Comparison of ENCODE assay signal across 8 cellular contexts in genomic region chr19:4969772-4970531, GRCh38. TPM values are rescaled to one million over a fixed set of nuclear protein-coding genes. Genes with fewer than 3 reads are reported as not detected.
A peak's percentile ranks its signal among the peaks of the same experiment; 100 is the strongest.
DNase-seq lines count a peak whose midpoint lies in the region; ATAC-seq and TF ChIP-seq lines count a peak whose summit lies in the region.

No MANE protein-coding gene starts in this region.

- no peaks in the 10 kb centered on the region for H3K36me3 ChIP-seq in NT2/D1 (ENCODE audit: insufficient read depth, insufficient read length, low read length)
- no peaks in the 10 kb centered on the region for H3K36me3 ChIP-seq in mammary epithelial cell (ENCODE audit: insufficient read depth, low read length)
- peaks cover 7% of the 10 kb centered on the region for H3K36me3 ChIP-seq in mesodermal cell (ENCODE audit: control insufficient read depth, insufficient read depth, low read length)

- BruUV-seq in mammary epithelial cell (replicated peaks; lab: Mats Ljungman, UMichigan): TSS peak; percentile 51

- H2AFZ ChIP-seq in mammary epithelial cell (ENCODE audit: low read depth, low read length): no peak overlapping the region

- H3K4me1 ChIP-seq in NT2/D1 (ENCODE audit: insufficient read depth, insufficient read length) (peaks cover 22% of the 10 kb centered on the region), mammary epithelial cell (ENCODE audit: insufficient read depth, low read length) (peaks cover 28% of the 10 kb centered on the region), mesodermal cell (ENCODE audit: control insufficient read depth, insufficient read depth, low read length, poor library complexity, severe bottlenecking) (peaks cover 35% of the 10 kb centered on the region)

- peak overlapping the region; percentile 74 for H3K9ac ChIP-seq in NT2/D1 (ENCODE audit: insufficient read length, low read depth)
- peak overlapping the region; percentile 59 for H3K9ac ChIP-seq in mammary epithelial cell (ENCODE audit: insufficient read depth, low read length)

- TF ChIP-seq CTCF in mammary epithelial cell (conservative IDR thresholded peaks at IDR 0.05 in 1 of 2, IDR thresholded peaks at IDR 0.05 in 1 of 2; ENCODE audit: extremely low read depth in 1 of 2, insufficient read depth in 1 of 2, low read depth in 1 of 2, low read length in 2 of 2): no peak

- H3K4me3 ChIP-seq in NT2/D1 (ENCODE audit: insufficient read length, low read depth): peak overlapping the region; percentile 60
- H3K4me3 ChIP-seq in mammary epithelial cell (replicated peaks in 1 of 3; ENCODE audit: insufficient read depth in 1 of 3, low read depth in 2 of 3, low read length in 3 of 3): peak overlapping the region; percentile 67 to 84 (median 68)
- peak overlapping the region; percentile 82 for H3K4me3 ChIP-seq in mesodermal cell (ENCODE audit: extremely low read depth, insufficient read depth, low read length, poor library complexity, severe bottlenecking)

- H3K27me3 ChIP-seq in NT2/D1 (ENCODE audit: insufficient read depth, insufficient read length): peaks cover 5% of the 10 kb centered on the region
- no peaks in the 10 kb centered on the region for H3K27me3 ChIP-seq in mammary epithelial cell (ENCODE audit: insufficient read depth, low read length)

- no peaks in the 10 kb centered on the region for H4K20me1 ChIP-seq in mammary epithelial cell (ENCODE audit: insufficient read depth, low read length)

- H3K9me3 ChIP-seq in NT2/D1 (ENCODE audit: insufficient read depth, low read length) (no peaks in the 10 kb centered on the region), mammary epithelial cell (replicated peaks; ENCODE audit: insufficient read depth, low read length) (no peaks in the 10 kb centered on the region), mesodermal cell (ENCODE audit: control insufficient read depth, low read length) (no peaks in the 10 kb centered on the region)

- no peak for ATAC-seq in HG03460 (IDR thresholded peaks at IDR 0.05; ENCODE audit: unreplicated experiment)

- dilution Hi-C loops in mammary epithelial cell (cut with HindIII; ENCODE audit: low sequenced_read_pairs): no loop called here

- 4% methylated on average over 24 of the region's 25 CpGs for WGBS in mammary epithelial cell (ENCODE audit: low coverage, missing lambda C conversion rate)
- WGBS in mesodermal cell (ENCODE audit: insufficient coverage in 2 of 2), 2 experiments: 4 to 6% methylated on average over 13 to 21 of the region's 25 CpGs

- in situ Hi-C loops in mammary epithelial cell (cut with MboI; ENCODE audit: low sequenced_read_pairs in 2 of 2): no loop called here

- peaks cover 57% of the 10 kb centered on the region for H3K79me2 ChIP-seq in mammary epithelial cell (ENCODE audit: insufficient read depth, low read length)

- H3K4me2 ChIP-seq in mammary epithelial cell (ENCODE audit: insufficient read depth, low read depth, low read length): peak overlapping the region; percentile 91

- CTCF ChIA-PET in mammary epithelial cell (lab: Charles Lee; ENCODE audit: low non-redundant PET): interaction anchor here (0.5 kb wide), 1 partner anchor 701 kb away, joined by 5 read pairs; no protein-coding TSS in a partner anchor

- H3K27ac ChIP-seq in mammary epithelial cell (ENCODE audit: insufficient read depth, low read depth, low read length): peak overlapping the region; percentile 58
- H3K27ac ChIP-seq in mesodermal cell (ENCODE audit: low read depth, low read length, severe bottlenecking): no peak overlapping the region

- intact Hi-C loops in mammary epithelial cell (cut with micrococcal nuclease): loop anchor here (2.0 to 5.0 kb wide), 4 partner anchors 55 to 248 kb away; partner anchors contain the start of gene DPP9

- peak; percentile 13 for DNase-seq in activated CD4-positive, alpha-beta T cell treated with anti-CD3 and anti-CD28 coated beads for 48 hours
- no peak for DNase-seq in activated CD4-positive, alpha-beta T cell treated with anti-CD3 and anti-CD28 coated beads for 1 hour
- no peak for DNase-seq in NT2/D1 (ENCODE audit: low read depth, low spot score)
- peak; percentile 27 for DNase-seq in mammary epithelial cell
- DNase-seq in GOT3 (lab: John Stamatoyannopoulos, UW): no peak
- DNase-seq in NCI-H226: no peak

RNA-seq across cellular contexts. Expression of gene KDM4B, which starts 1.0 kb away (rescaled TPM):
- total RNA-seq in mammary epithelial cell: 10 to 100 TPM; 20.3 to 33.5 TPM
- polyA plus RNA-seq in mammary epithelial cell: 9.0 TPM
- polyA minus RNA-seq in mammary epithelial cell: 46.2 TPM
- 32.4 TPM for polyA plus RNA-seq in mesodermal cell (2013, experiment 1 of 2)
- 31.6 TPM for polyA plus RNA-seq in mesodermal cell (2013, experiment 2 of 2)

Comparison
In these comparisons a context has a peak if more than half of its experiments do, and no peak if none do; other contexts are left out.
1. DNase-seq: peak in activated CD4-positive, alpha-beta T cell treated with anti-CD3 and anti-CD28 coated beads for 48 hours (single experiment) and mammary epithelial cell (single experiment); none in activated CD4-positive, alpha-beta T cell treated with anti-CD3 and anti-CD28 coated beads for 1 hour (single experiment), NT2/D1 (single experiment), GOT3 (single experiment) and NCI-H226 (single experiment).
2. Peak in every context shown above with its lines, with median percentiles within 50 percentile points of each other: H3K4me3 ChIP-seq.